ENCODE assay signal across 8 cellular contexts in genomic region chr14:101963611-101964296, GRCh38. TPM values are rescaled to one million over a fixed set of nuclear protein-coding genes. Genes with fewer than 3 reads are reported as not detected.
DNase-seq lines count a peak whose midpoint lies in the region; ATAC-seq and TF ChIP-seq lines count a peak whose summit lies in the region.

No MANE protein-coding gene starts in this region.

- H3K9ac ChIP-seq in iPS-20b (ENCODE audit: low read depth, low read length) (no peak overlapping the region), subcutaneous abdominal adipose tissue (ENCODE audit: low read length in 5 of 5) (peak overlapping the region in 2 of 5 donors; percentile 10 to 60)

- CTCF ChIA-PET in activated CD8-positive, alpha-beta T cell treated with anti-CD3 and anti-CD28 coated beads for 36 hours (lab: Charles Lee) = interaction anchor here (1.2 to 2.5 kb wide), 5 partner anchors 13 to 353 kb away, joined by 3 to 16 read pairs (median 6); no protein-coding TSS in a partner anchor

- peak overlapping the region; percentile 65 for H3K4me3 ChIP-seq in iPS-20b (ENCODE audit: low read length)
- H3K4me3 ChIP-seq in subcutaneous abdominal adipose tissue (ENCODE audit: low read depth in 1 of 5, low read length in 5 of 5) = peak overlapping the region in 4 of 5 donors; percentile 3 to 49 (median 20)

- no peak for ATAC-seq in activated CD8-positive, alpha-beta T cell treated with anti-CD3 and anti-CD28 coated beads for 36 hours
- ATAC-seq in foreskin keratinocyte = no peak
- ATAC-seq in GM21528 (IDR thresholded peaks at IDR 0.05; ENCODE audit: low FRiP score, unreplicated experiment) = no peak

- H3K4me1 Mint-ChIP-seq in T-helper 1 cell treated with Interleukin-12 subunit alpha and Interleukin-12 subunit beta and Interleukin-4 antibody, amounts not matched to agents 30 μg/mL and 1 μg/mL, for 36 hours (ENCODE audit: low read depth) = peaks cover 33% of the 10 kb centered on the region
- peaks cover 28% of the 10 kb centered on the region for H3K4me1 Mint-ChIP-seq in activated CD8-positive, alpha-beta T cell treated with anti-CD3 and anti-CD28 coated beads for 36 hours (ENCODE audit: low read depth)

- H3K4me1 ChIP-seq in iPS-20b (ENCODE audit: insufficient read depth, low read length) = peaks cover 13% of the 10 kb centered on the region
- peaks cover 4 to 39% (median 34%) of the 10 kb centered on the region in 5 donors for H3K4me1 ChIP-seq in subcutaneous abdominal adipose tissue (ENCODE audit: control insufficient read depth in 5 of 5, insufficient read depth in 5 of 5, low read length in 5 of 5)
- H3K4me1 ChIP-seq in foreskin keratinocyte = peaks cover 22% of the 10 kb centered on the region

- H3K4me3 Mint-ChIP-seq in T-helper 1 cell treated with Interleukin-12 subunit alpha and Interleukin-12 subunit beta and Interleukin-4 antibody, amounts not matched to agents 30 μg/mL and 1 μg/mL, for 36 hours = peak overlapping the region; percentile 65
- H3K4me3 Mint-ChIP-seq in activated CD8-positive, alpha-beta T cell treated with anti-CD3 and anti-CD28 coated beads for 36 hours = peak overlapping the region; percentile 68

- intact Hi-C loops in activated CD8-positive, alpha-beta T cell treated with anti-CD3 and anti-CD28 coated beads for 36 hours (cut with micrococcal nuclease) = loop anchor here (2.0 to 5.0 kb wide), 2 partner anchors 134 to 353 kb away; no protein-coding TSS in a partner anchor

- H3K9me3 Mint-ChIP-seq in T-helper 1 cell treated with Interleukin-12 subunit alpha and Interleukin-12 subunit beta and Interleukin-4 antibody, amounts not matched to agents 30 μg/mL and 1 μg/mL, for 36 hours = no peaks in the 10 kb centered on the region
- H3K9me3 Mint-ChIP-seq in activated CD8-positive, alpha-beta T cell treated with anti-CD3 and anti-CD28 coated beads for 36 hours = no peaks in the 10 kb centered on the region

- peaks cover 5% of the 10 kb centered on the region for H3K27me3 Mint-ChIP-seq in T-helper 1 cell treated with Interleukin-12 subunit alpha and Interleukin-12 subunit beta and Interleukin-4 antibody, amounts not matched to agents 30 μg/mL and 1 μg/mL, for 36 hours (ENCODE audit: low read depth)
- no peaks in the 10 kb centered on the region for H3K27me3 Mint-ChIP-seq in activated CD8-positive, alpha-beta T cell treated with anti-CD3 and anti-CD28 coated beads for 36 hours

- H3K36me3 Mint-ChIP-seq in T-helper 1 cell treated with Interleukin-12 subunit alpha and Interleukin-12 subunit beta and Interleukin-4 antibody, amounts not matched to agents 30 μg/mL and 1 μg/mL, for 36 hours (ENCODE audit: low read depth) = peaks cover 9% of the 10 kb centered on the region
- peaks cover 13% of the 10 kb centered on the region for H3K36me3 Mint-ChIP-seq in activated CD8-positive, alpha-beta T cell treated with anti-CD3 and anti-CD28 coated beads for 36 hours (ENCODE audit: low read depth)

- H3K27ac ChIP-seq in iPS-20b (ENCODE audit: low read length) = no peak overlapping the region
- H3K27ac ChIP-seq in subcutaneous abdominal adipose tissue (ENCODE audit: low read depth, low read length) = peak overlapping the region; percentile 62
- no peak overlapping the region for H3K27ac ChIP-seq in foreskin keratinocyte

- no peaks in the 10 kb centered on the region for H3K9me3 ChIP-seq in iPS-20b (ENCODE audit: insufficient read depth, low read depth, low read length)
- no peaks in the 10 kb centered on the region for H3K9me3 ChIP-seq in subcutaneous abdominal adipose tissue (ENCODE audit: control insufficient read depth in 5 of 5, low read length in 5 of 5)

- no peak for TF ChIP-seq CTCF in activated CD8-positive, alpha-beta T cell treated with anti-CD3 and anti-CD28 coated beads for 36 hours (IDR thresholded peaks at IDR 0.05)
- no peak for TF ChIP-seq CTCF in foreskin keratinocyte (conservative IDR thresholded peaks at IDR 0.05)

- no peak for DNase-seq in T-helper 1 cell
- DNase-seq in activated CD8-positive, alpha-beta T cell treated with anti-CD3 and anti-CD28 coated beads for 36 hours = no peak
- DNase-seq in foreskin keratinocyte = no peak
- DNase-seq in NCI-H510A (lab: John Stamatoyannopoulos, UW) = no peak

- POLR2A ChIA-PET in activated CD8-positive, alpha-beta T cell treated with anti-CD3 and anti-CD28 coated beads for 36 hours (lab: Charles Lee) = interaction anchor here (1.0 kb wide), 1 partner anchor 201 kb away, joined by 4 read pairs; no protein-coding TSS in a partner anchor

- H3K36me3 ChIP-seq in iPS-20b (ENCODE audit: insufficient read depth, low read depth, low read length) (peaks cover 6% of the 10 kb centered on the region), subcutaneous abdominal adipose tissue (ENCODE audit: control insufficient read depth in 5 of 5, insufficient read depth in 5 of 5, low read length in 5 of 5) (peaks cover 0 to 4% (median 0%) of the 10 kb centered on the region in 5 donors)

- peaks cover 38% of the 10 kb centered on the region for H3K27me3 ChIP-seq in iPS-20b (ENCODE audit: insufficient read depth, low read length)
- no peaks in the 10 kb centered on the region for H3K27me3 ChIP-seq in subcutaneous abdominal adipose tissue (ENCODE audit: control insufficient read depth in 5 of 5, insufficient read depth in 4 of 5, low read length in 5 of 5)
- no peaks in the 10 kb centered on the region for H3K27me3 ChIP-seq in foreskin keratinocyte

- H3K27ac Mint-ChIP-seq in T-helper 1 cell treated with Interleukin-12 subunit alpha and Interleukin-12 subunit beta and Interleukin-4 antibody, amounts not matched to agents 30 μg/mL and 1 μg/mL, for 36 hours = no peak overlapping the region
- peak overlapping the region; percentile 74 for H3K27ac Mint-ChIP-seq in activated CD8-positive, alpha-beta T cell treated with anti-CD3 and anti-CD28 coated beads for 36 hours

RNA-seq across cellular contexts. Expression of gene DYNC1H1, which starts 0.6 kb away (rescaled TPM):
- total RNA-seq in activated CD8-positive, alpha-beta T cell treated with anti-CD3 and anti-CD28 coated beads for 36 hours = 100 to 1,000 TPM; 291 to 301 TPM
- total RNA-seq in foreskin keratinocyte = 384 and 390 TPM in 2 replicates
- 132 and 135 TPM in 2 replicates for polyA plus RNA-seq in foreskin keratinocyte
